2 cellular contexts compared by ENCODE assay signal in the genomic region with DNA sequence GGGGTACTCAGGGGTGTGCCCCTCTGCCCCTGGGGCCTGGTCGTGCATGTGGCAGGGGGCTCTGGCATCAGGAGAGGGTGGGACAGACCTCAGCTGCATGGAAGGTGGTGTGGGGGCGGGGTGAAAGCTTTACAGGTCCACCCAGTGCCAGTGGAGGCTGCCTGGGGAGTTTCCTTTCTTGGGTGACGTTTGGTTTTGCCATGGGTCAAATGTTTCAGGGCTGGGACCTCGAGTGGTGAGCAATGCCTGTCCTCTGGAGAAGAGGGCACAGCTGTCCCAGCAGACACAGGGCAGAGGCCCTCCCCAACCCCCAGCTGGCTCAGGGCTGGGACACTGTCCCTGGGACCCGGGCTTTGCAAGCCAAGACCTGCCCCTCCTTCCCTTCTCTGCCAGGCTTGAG.
TF ChIP-seq lines count a peak whose summit lies in the region.

No MANE protein-coding gene starts in this region.

TF ChIP-seq in HCT116, 20 proteins besides CTCF, POLR2A, EP300 and RAD21:
- TF ChIP-seq SRF (IDR thresholded peaks at IDR 0.05; ENCODE audit: low read depth) (no peak), POLR2AphosphoS5 (IDR thresholded peaks at IDR 0.05; ENCODE audit: low read depth, low read length) (no peak), FOSL1 (IDR thresholded peaks at IDR 0.05; ENCODE audit: low read depth) (no peak), EZH2phosphoT487 (IDR thresholded peaks at IDR 0.05; ENCODE audit: borderline replicate concordance) (no peak), SIN3A (IDR thresholded peaks at IDR 0.05; ENCODE audit: low read depth) (no peak), EZH2 (IDR thresholded peaks at IDR 0.05) (no peak), SP1 (IDR thresholded peaks at IDR 0.05; ENCODE audit: low read depth) (no peak), ZNF274 (IDR thresholded peaks at IDR 0.05; ENCODE audit: low read depth, low read length) (no peak), ELF1 (IDR thresholded peaks at IDR 0.05; ENCODE audit: borderline replicate concordance, low read depth) (no peak), YY1 (IDR thresholded peaks at IDR 0.05; ENCODE audit: extremely low read depth, insufficient replicate concordance, low read depth, low read length) (no peak), ZFX (IDR thresholded peaks at IDR 0.05) (no peak), JUND (IDR thresholded peaks at IDR 0.05) (no peak), TCF7L2 (IDR thresholded peaks at IDR 0.05; ENCODE audit: borderline replicate concordance, extremely low read depth, insufficient read depth, insufficient read length) (no peak), CEBPB (IDR thresholded peaks at IDR 0.05; ENCODE audit: low read depth) (no peak)
- TF ChIP-seq, protein P1, sequence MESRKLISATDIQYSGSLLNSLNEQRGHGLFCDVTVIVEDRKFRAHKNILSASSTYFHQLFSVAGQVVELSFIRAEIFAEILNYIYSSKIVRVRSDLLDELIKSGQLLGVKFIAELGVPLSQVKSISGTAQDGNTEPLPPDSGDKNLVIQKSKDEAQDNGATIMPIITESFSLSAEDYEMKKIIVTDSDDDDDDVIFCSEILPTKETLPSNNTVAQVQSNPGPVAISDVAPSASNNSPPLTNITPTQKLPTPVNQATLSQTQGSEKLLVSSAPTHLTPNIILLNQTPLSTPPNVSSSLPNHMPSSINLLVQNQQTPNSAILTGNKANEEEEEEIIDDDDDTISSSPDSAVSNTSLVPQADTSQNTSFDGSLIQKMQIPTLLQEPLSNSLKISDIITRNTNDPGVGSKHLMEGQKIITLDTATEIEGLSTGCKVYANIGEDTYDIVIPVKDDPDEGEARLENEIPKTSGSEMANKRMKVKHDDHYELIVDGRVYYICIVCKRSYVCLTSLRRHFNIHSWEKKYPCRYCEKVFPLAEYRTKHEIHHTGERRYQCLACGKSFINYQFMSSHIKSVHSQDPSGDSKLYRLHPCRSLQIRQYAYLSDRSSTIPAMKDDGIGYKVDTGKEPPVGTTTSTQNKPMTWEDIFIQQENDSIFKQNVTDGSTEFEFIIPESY (IDR thresholded peaks at IDR 0.05; ENCODE audit: extremely low read depth, insufficient replicate concordance, low read length): no peak
- TF ChIP-seq, protein P2, sequence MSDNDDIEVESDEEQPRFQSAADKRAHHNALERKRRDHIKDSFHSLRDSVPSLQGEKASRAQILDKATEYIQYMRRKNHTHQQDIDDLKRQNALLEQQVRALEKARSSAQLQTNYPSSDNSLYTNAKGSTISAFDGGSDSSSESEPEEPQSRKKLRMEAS (IDR thresholded peaks at IDR 0.05): no peak
- TF ChIP-seq, protein P3, sequence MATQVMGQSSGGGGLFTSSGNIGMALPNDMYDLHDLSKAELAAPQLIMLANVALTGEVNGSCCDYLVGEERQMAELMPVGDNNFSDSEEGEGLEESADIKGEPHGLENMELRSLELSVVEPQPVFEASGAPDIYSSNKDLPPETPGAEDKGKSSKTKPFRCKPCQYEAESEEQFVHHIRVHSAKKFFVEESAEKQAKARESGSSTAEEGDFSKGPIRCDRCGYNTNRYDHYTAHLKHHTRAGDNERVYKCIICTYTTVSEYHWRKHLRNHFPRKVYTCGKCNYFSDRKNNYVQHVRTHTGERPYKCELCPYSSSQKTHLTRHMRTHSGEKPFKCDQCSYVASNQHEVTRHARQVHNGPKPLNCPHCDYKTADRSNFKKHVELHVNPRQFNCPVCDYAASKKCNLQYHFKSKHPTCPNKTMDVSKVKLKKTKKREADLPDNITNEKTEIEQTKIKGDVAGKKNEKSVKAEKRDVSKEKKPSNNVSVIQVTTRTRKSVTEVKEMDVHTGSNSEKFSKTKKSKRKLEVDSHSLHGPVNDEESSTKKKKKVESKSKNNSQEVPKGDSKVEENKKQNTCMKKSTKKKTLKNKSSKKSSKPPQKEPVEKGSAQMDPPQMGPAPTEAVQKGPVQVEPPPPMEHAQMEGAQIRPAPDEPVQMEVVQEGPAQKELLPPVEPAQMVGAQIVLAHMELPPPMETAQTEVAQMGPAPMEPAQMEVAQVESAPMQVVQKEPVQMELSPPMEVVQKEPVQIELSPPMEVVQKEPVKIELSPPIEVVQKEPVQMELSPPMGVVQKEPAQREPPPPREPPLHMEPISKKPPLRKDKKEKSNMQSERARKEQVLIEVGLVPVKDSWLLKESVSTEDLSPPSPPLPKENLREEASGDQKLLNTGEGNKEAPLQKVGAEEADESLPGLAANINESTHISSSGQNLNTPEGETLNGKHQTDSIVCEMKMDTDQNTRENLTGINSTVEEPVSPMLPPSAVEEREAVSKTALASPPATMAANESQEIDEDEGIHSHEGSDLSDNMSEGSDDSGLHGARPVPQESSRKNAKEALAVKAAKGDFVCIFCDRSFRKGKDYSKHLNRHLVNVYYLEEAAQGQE (IDR thresholded peaks at IDR 0.05; ENCODE audit: low read depth): no peak
- TF ChIP-seq, protein P4, sequence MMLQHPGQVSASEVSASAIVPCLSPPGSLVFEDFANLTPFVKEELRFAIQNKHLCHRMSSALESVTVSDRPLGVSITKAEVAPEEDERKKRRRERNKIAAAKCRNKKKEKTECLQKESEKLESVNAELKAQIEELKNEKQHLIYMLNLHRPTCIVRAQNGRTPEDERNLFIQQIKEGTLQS (IDR thresholded peaks at IDR 0.05): no peak

TF ChIP-seq in HepG2, 621 proteins besides CTCF, POLR2A, EP300 and RAD21:
- no peak for TF ChIP-seq GTF2F1 (IDR thresholded peaks at IDR 0.05; ENCODE audit: low read length)
- no peak for TF ChIP-seq RFX5 (IDR thresholded peaks at IDR 0.05; ENCODE audit: low read depth, low read length)
- TF ChIP-seq PHF8 (CRISPR knock-in tag; IDR thresholded peaks at IDR 0.05): no peak
- TF ChIP-seq, protein P5, sequence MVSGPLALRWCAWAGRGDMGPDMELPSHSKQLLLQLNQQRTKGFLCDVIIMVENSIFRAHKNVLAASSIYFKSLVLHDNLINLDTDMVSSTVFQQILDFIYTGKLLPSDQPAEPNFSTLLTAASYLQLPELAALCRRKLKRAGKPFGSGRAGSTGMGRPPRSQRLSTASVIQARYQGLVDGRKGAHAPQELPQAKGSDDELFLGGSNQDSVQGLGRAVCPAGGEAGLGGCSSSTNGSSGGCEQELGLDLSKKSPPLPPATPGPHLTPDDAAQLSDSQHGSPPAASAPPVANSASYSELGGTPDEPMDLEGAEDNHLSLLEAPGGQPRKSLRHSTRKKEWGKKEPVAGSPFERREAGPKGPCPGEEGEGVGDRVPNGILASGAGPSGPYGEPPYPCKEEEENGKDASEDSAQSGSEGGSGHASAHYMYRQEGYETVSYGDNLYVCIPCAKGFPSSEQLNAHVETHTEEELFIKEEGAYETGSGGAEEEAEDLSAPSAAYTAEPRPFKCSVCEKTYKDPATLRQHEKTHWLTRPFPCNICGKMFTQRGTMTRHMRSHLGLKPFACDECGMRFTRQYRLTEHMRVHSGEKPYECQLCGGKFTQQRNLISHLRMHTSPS (CRISPR knock-in tag; IDR thresholded peaks at IDR 0.05; ENCODE audit: low read depth): 0 out of 2 replicates have a peak, but pooled peaks have one; percentile 4
- TF ChIP-seq ZNF232 (CRISPR knock-in tag; IDR thresholded peaks at IDR 0.05; ENCODE audit: borderline replicate concordance): no peak
- TF ChIP-seq TAF1 (CRISPR knock-in tag; IDR thresholded peaks at IDR 0.05): no peak
TF ChIP-seq in HepG2: peak in this region for 1.
